8 cellular contexts compared by ENCODE assay signal in the genomic region with DNA sequence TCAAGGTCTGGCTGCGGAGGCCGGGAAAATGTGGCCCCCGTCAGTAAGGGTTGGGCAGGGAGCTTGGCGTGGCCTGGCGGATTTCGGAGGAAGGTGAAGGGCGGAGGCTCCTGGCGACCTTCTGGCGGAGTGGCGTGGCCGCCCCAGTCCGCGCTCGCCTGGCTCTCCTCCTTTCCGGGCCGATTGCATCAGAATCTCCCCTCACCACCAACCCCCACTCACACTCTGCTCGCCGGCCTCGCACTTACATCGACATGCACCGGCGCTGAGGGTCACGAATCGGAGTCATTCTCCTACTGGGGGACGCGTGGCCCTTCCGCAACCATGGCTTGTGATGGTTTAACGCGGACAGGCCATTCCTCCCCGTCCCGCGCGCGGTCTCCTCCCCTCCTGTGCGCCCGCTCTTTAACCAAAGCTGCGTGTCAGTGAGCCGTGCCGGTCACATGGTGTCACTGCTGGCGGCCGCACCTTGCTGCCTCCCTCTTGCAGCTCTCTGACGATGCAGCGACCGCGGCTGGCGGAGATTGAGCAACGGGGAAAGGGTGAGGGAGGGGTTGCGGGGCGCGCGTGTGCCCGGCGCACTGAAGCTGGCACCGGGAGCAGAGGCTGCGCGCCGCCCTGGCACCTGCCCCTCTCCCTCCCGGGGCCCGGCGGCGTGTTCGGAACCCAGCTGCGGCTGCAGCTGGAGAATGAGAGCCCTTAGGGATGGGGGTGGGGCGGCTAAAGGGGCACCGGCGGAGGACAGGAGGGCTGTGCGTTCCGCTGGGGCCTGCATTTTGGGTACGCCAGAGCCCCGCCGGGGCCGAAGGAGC. TPM values are rescaled to one million over a fixed set of nuclear protein-coding genes. Genes with fewer than 3 reads are reported as not detected.
DNase-seq lines count a peak whose midpoint lies in the region; ATAC-seq lines count a peak whose summit lies in the region.

A gene (minus strand): TSS at position 427 of the 812 bp plus-strand sequence. CDS start 29,243 bp downstream, outside the sequence.

- H3K9me3 Mint-ChIP-seq in central memory CD8-positive, alpha-beta T cell = no peaks in the 10 kb centered on the region

- no peak within 1 kb of the TSS for H3K4me3 Mint-ChIP-seq in central memory CD8-positive, alpha-beta T cell

- H3K36me3 Mint-ChIP-seq in central memory CD8-positive, alpha-beta T cell (ENCODE audit: insufficient read depth) = peaks cover 10% of the 10 kb centered on the region

- H3K27ac Mint-ChIP-seq in central memory CD8-positive, alpha-beta T cell (ENCODE audit: low read depth) = no peak within 1 kb of the TSS

- H3K4me1 Mint-ChIP-seq in central memory CD8-positive, alpha-beta T cell = peaks cover 11% of the 10 kb centered on the region

- H3K27me3 Mint-ChIP-seq in central memory CD8-positive, alpha-beta T cell = no peaks in the 10 kb centered on the region

- DNase-seq in A172 (ENCODE audit: low spot score) = peak; percentile 71
- DNase-seq in NCI-H2107 (lab: John Stamatoyannopoulos, UW) = peak; percentile 77
- peak; percentile 69 to 82 (median 77) for DNase-seq in activated CD4-positive, CD25-positive, alpha-beta regulatory T cell (lab: John Stamatoyannopoulos, UW)
- peak; percentile 71 to 86 for DNase-seq in central memory CD8-positive, alpha-beta T cell (ENCODE audit: low spot score in 2 of 2)
- DNase-seq in kidney tubule cell (ENCODE audit: low spot score) = peak; percentile 93
- DNase-seq in stimulated activated CD4-positive, alpha-beta T cell treated with anti-CD3 and anti-CD28 coated beads, Interleukin-1b, Interleukin-23, amount 100 ng/mL, for 24 hours (ENCODE audit: low read depth in 4 of 4, low spot score in 1 of 4) = peak; percentile 61 to 76 (median 68)

- ATAC-seq in GM18520 (IDR thresholded peaks at IDR 0.05; ENCODE audit: unreplicated experiment) = peak; percentile 59
- ATAC-seq in HG03060 (IDR thresholded peaks at IDR 0.05; ENCODE audit: low read depth, unreplicated experiment) = peak; percentile 37
- peak; percentile 69 for ATAC-seq in central memory CD8-positive, alpha-beta T cell (replicated peaks; ENCODE audit: extremely low read depth, poor library complexity, severe bottlenecking)

RNA-seq across cellular contexts. Expression of the gene that starts here (rescaled TPM):
- total RNA-seq in A172 (2014; rRNA removed; shearing (Covaris generic)) = 89.2 and 91.2 TPM in 2 replicates

Comparison
In these comparisons a context has a peak if more than half of its experiments do, and no peak if none do; other contexts are left out.
1. Peak in every context shown above with its lines: DNase-seq and ATAC-seq.